Comparison of ENCODE assay signal across 1 cellular context in the genomic region with DNA sequence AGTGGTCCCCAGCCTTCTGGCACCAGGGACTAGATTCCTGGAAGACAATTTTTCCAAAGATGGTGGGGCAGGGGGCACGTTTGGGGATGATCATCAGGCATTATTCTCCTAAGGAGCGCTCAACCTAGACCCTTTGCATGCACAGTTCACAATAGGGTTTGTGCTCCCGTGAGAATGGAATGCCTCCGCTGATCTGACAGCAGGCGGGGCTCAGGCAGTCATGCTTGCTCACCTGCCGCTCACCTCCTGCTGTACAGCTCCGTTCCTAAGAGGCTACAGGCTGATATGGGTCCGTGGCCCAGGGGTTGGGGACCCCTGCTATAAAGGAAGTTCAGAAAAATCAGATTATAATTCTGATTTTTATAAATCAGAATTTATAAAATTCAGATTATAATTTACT.
TF ChIP-seq lines count a peak whose summit lies in the region.

No MANE protein-coding gene starts in this region.

TF ChIP-seq in HCT116, 20 proteins besides CTCF, POLR2A, EP300 and RAD21:
- no peak for TF ChIP-seq TCF7L2 (IDR thresholded peaks at IDR 0.05; ENCODE audit: borderline replicate concordance, extremely low read depth, insufficient read depth, insufficient read length)
- no peak for TF ChIP-seq EZH2 (IDR thresholded peaks at IDR 0.05)
- TF ChIP-seq ELF1 (IDR thresholded peaks at IDR 0.05; ENCODE audit: borderline replicate concordance, low read depth), result no peak
- TF ChIP-seq, protein P1, sequence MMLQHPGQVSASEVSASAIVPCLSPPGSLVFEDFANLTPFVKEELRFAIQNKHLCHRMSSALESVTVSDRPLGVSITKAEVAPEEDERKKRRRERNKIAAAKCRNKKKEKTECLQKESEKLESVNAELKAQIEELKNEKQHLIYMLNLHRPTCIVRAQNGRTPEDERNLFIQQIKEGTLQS (IDR thresholded peaks at IDR 0.05), result no peak
- TF ChIP-seq, protein P2, sequence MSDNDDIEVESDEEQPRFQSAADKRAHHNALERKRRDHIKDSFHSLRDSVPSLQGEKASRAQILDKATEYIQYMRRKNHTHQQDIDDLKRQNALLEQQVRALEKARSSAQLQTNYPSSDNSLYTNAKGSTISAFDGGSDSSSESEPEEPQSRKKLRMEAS (IDR thresholded peaks at IDR 0.05), result no peak
- no peak for TF ChIP-seq CBX3 (IDR thresholded peaks at IDR 0.05; ENCODE audit: low read depth)
- TF ChIP-seq SP1 (IDR thresholded peaks at IDR 0.05; ENCODE audit: low read depth), result no peak
- no peak for TF ChIP-seq SRF (IDR thresholded peaks at IDR 0.05; ENCODE audit: low read depth)
- no peak for TF ChIP-seq POLR2AphosphoS5 (IDR thresholded peaks at IDR 0.05; ENCODE audit: low read depth, low read length)
- TF ChIP-seq EGR1 (IDR thresholded peaks at IDR 0.05; ENCODE audit: low read depth), result no peak
- no peak for TF ChIP-seq SIN3A (IDR thresholded peaks at IDR 0.05; ENCODE audit: low read depth)
- TF ChIP-seq ZNF274 (IDR thresholded peaks at IDR 0.05; ENCODE audit: low read depth, low read length), result no peak
- TF ChIP-seq CEBPB (IDR thresholded peaks at IDR 0.05; ENCODE audit: low read depth), result no peak
- TF ChIP-seq YY1 (IDR thresholded peaks at IDR 0.05; ENCODE audit: extremely low read depth, insufficient replicate concordance, low read depth, low read length), result no peak
- no peak for TF ChIP-seq ZFX (IDR thresholded peaks at IDR 0.05)
- TF ChIP-seq JUND (IDR thresholded peaks at IDR 0.05), result no peak
- no peak for TF ChIP-seq FOSL1 (IDR thresholded peaks at IDR 0.05; ENCODE audit: low read depth)
- TF ChIP-seq, protein P3, sequence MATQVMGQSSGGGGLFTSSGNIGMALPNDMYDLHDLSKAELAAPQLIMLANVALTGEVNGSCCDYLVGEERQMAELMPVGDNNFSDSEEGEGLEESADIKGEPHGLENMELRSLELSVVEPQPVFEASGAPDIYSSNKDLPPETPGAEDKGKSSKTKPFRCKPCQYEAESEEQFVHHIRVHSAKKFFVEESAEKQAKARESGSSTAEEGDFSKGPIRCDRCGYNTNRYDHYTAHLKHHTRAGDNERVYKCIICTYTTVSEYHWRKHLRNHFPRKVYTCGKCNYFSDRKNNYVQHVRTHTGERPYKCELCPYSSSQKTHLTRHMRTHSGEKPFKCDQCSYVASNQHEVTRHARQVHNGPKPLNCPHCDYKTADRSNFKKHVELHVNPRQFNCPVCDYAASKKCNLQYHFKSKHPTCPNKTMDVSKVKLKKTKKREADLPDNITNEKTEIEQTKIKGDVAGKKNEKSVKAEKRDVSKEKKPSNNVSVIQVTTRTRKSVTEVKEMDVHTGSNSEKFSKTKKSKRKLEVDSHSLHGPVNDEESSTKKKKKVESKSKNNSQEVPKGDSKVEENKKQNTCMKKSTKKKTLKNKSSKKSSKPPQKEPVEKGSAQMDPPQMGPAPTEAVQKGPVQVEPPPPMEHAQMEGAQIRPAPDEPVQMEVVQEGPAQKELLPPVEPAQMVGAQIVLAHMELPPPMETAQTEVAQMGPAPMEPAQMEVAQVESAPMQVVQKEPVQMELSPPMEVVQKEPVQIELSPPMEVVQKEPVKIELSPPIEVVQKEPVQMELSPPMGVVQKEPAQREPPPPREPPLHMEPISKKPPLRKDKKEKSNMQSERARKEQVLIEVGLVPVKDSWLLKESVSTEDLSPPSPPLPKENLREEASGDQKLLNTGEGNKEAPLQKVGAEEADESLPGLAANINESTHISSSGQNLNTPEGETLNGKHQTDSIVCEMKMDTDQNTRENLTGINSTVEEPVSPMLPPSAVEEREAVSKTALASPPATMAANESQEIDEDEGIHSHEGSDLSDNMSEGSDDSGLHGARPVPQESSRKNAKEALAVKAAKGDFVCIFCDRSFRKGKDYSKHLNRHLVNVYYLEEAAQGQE (IDR thresholded peaks at IDR 0.05; ENCODE audit: low read depth), result no peak
- TF ChIP-seq, protein P4, sequence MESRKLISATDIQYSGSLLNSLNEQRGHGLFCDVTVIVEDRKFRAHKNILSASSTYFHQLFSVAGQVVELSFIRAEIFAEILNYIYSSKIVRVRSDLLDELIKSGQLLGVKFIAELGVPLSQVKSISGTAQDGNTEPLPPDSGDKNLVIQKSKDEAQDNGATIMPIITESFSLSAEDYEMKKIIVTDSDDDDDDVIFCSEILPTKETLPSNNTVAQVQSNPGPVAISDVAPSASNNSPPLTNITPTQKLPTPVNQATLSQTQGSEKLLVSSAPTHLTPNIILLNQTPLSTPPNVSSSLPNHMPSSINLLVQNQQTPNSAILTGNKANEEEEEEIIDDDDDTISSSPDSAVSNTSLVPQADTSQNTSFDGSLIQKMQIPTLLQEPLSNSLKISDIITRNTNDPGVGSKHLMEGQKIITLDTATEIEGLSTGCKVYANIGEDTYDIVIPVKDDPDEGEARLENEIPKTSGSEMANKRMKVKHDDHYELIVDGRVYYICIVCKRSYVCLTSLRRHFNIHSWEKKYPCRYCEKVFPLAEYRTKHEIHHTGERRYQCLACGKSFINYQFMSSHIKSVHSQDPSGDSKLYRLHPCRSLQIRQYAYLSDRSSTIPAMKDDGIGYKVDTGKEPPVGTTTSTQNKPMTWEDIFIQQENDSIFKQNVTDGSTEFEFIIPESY (IDR thresholded peaks at IDR 0.05; ENCODE audit: extremely low read depth, insufficient replicate concordance, low read length), result no peak
- no peak for TF ChIP-seq EZH2phosphoT487 (IDR thresholded peaks at IDR 0.05; ENCODE audit: borderline replicate concordance)
TF ChIP-seq in HCT116: peak in this region for 0.
